In the genomic region with DNA sequence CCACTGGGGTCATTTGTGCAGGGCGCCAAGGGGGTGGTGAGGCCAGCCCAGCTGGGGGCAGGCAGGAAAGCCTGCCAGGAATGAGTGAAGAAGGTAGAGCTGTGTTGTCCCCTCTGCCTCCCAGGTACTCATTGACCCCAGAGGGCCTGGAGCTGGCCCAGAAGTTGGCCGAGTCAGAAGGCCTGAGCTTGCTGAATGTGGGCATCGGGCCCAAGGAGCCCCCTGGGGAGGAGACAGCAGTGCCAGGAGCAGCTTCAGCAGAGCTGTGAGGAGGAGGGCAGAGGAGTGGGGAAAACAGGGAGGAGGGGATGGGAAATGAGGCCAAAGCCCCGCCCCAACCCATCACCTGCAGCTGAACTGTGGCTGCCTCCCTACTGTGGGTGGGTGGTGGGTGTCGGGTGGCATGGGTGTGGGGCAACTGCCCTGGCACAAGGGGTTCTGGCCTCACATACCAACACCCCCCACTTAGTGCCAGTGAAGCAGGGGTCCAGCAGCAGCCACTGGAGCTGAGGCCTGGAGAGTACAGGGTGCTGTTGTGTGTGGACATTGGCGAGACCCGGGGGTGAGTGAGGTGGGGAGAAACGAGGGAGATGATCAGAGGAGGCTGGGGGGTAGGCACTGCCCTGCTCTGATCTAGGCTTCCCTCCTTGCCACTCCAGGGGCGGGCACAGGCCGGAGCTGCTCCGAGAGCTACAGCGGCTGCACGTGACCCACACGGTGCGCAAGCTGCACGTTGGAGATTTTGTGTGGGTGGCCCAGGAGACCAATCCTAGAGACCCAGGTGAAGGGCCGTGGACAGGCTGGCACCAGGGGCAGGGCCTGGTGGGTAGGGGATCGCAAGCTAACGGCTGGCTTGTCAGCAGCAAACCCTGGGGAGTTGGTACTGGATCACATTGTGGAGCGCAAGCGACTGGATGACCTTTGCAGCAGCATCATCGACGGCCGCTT, we compare ENCODE assay signal across 1 cellular context.
TF ChIP-seq lines count a peak whose summit lies in the region.

No MANE protein-coding gene starts in this region.

TF ChIP-seq in HepG2, 621 proteins besides CTCF, POLR2A, EP300 and RAD21:
- TF ChIP-seq RBFOX2 (IDR thresholded peaks at IDR 0.05; ENCODE audit: low read depth, low read length) (peak; percentile 49; the same call in 1 of the 2 replicates), ISX (CRISPR knock-in tag; conservative IDR thresholded peaks at IDR 0.05) (no peak), ZNF720 (CRISPR knock-in tag; IDR thresholded peaks at IDR 0.05) (no peak), PCBP1 (IDR thresholded peaks at IDR 0.05; ENCODE audit: borderline replicate concordance, low read depth, low read length) (0 out of 2 replicates have a peak, but pooled peaks have one; percentile 39)
